Comparison of ENCODE assay signal across 8 cellular contexts in genomic region chr6:26311012-26311384, GRCh38. TPM values are rescaled to one million over a fixed set of nuclear protein-coding genes. Genes with fewer than 3 reads are reported as not detected.
DNase-seq lines count a peak whose midpoint lies in the region; ATAC-seq and TF ChIP-seq lines count a peak whose summit lies in the region.

No MANE protein-coding gene starts in this region.

- H4K20me1 ChIP-seq in HCT116 (ENCODE audit: insufficient read depth): no peaks in the 10 kb centered on the region
- no peaks in the 10 kb centered on the region for H4K20me1 ChIP-seq in SU-DHL-6 (ENCODE audit: low read depth, low read length)
- peaks cover 3% of the 10 kb centered on the region for H4K20me1 ChIP-seq in neural progenitor cell (ENCODE audit: low read depth)

- H3K4me3 ChIP-seq in ACC112 (ENCODE audit: low read depth, low read length) (peak overlapping the region; percentile 77), HCT116 (replicated peaks in 1 of 2; ENCODE audit: low read depth in 1 of 2, low read length in 2 of 2) (peak overlapping the region in 1 of 2 experiments; percentile 41; a peak in 1 of 4 replicates), SU-DHL-6 (ENCODE audit: insufficient read depth, low read length, poor library complexity, severe bottlenecking) (no peak overlapping the region), neural progenitor cell (peak overlapping the region; percentile 91)

- BruUV-seq in HCT116 (replicated peaks; lab: Mats Ljungman, UMichigan): no TSS peak

- H3K36me3 ChIP-seq in ACC112 (ENCODE audit: insufficient read depth, low read length) (no peaks in the 10 kb centered on the region), HCT116 (ENCODE audit: control insufficient read depth in 1 of 2, insufficient read depth in 2 of 2, low read length in 2 of 2) (no peaks in the 10 kb centered on the region), SU-DHL-6 (ENCODE audit: low read length) (no peaks in the 10 kb centered on the region), neural progenitor cell (no peaks in the 10 kb centered on the region)

- H3K27me3 ChIP-seq in ACC112 (ENCODE audit: insufficient read depth, low read length) (no peaks in the 10 kb centered on the region), HCT116 (ENCODE audit: insufficient read depth, low read length) (no peaks in the 10 kb centered on the region), SU-DHL-6 (ENCODE audit: low read length) (no peaks in the 10 kb centered on the region), neural progenitor cell (no peaks in the 10 kb centered on the region)

- no peaks in the 10 kb centered on the region for H3K9me3 ChIP-seq in HCT116 (ENCODE audit: control insufficient read depth in 1 of 2, insufficient read depth in 1 of 2, low read depth in 1 of 2, low read length in 2 of 2)
- H3K9me3 ChIP-seq in SU-DHL-6 (ENCODE audit: insufficient read depth, low read length): no peaks in the 10 kb centered on the region
- H3K9me3 ChIP-seq in neural progenitor cell (ENCODE audit: low read depth): no peaks in the 10 kb centered on the region

- H3K9ac ChIP-seq in HCT116 (ENCODE audit: low read length) (no peak overlapping the region), SU-DHL-6 (ENCODE audit: low read length) (no peak overlapping the region), neural progenitor cell (no peak overlapping the region)

- peaks cover 23% of the 10 kb centered on the region for H3K27me3 Mint-ChIP-seq in neural progenitor cell (ENCODE audit: insufficient read depth, low read depth)
- peaks cover 11 to 23% (median 21%) of the 10 kb centered on the region in 3 donors for H3K27me3 Mint-ChIP-seq in CD14-positive monocyte (ENCODE audit: low read depth in 3 of 3)

- H3K9me3 Mint-ChIP-seq in neural progenitor cell (peaks cover 12% of the 10 kb centered on the region), CD14-positive monocyte (peaks cover 0 to 4% (median 0%) of the 10 kb centered on the region in 7 donors)

- DNase-seq in HCT116 (ENCODE audit: low read depth, low spot score) (no peak), dermis blood vessel endothelial cell (peak; percentile 56), neural progenitor cell (ENCODE audit: low spot score) (peak; percentile 45), CD14-positive monocyte (ENCODE audit: low spot score) (no peak)

- no peak for TF ChIP-seq CTCF in HCT116 (IDR thresholded peaks at IDR 0.05 in 2 of 3, conservative IDR thresholded peaks at IDR 0.05 in 1 of 3; ENCODE audit: borderline replicate concordance in 1 of 3, insufficient read depth in 1 of 3, low read depth in 2 of 3, low read length in 2 of 3)
- no peak for TF ChIP-seq CTCF in SU-DHL-6 (IDR thresholded peaks at IDR 0.05; ENCODE audit: insufficient read depth, low read length, poor library complexity, severe bottlenecking)
- no peak for TF ChIP-seq CTCF in neural progenitor cell (IDR thresholded peaks at IDR 0.05)
- TF ChIP-seq CTCF in CD14-positive monocyte (IDR thresholded peaks at IDR 0.05): no peak

- ATAC-seq in HCT116: peak; percentile 31
- ATAC-seq in GM19395 (IDR thresholded peaks at IDR 0.05; ENCODE audit: unreplicated experiment): no peak
- ATAC-seq in GM19324 (IDR thresholded peaks at IDR 0.05; ENCODE audit: low FRiP score, unreplicated experiment): no peak

- H3K27ac Mint-ChIP-seq in neural progenitor cell (peak overlapping the region; percentile 0), CD14-positive monocyte (no peak overlapping the region)

- H3K36me3 Mint-ChIP-seq in neural progenitor cell (no peaks in the 10 kb centered on the region), CD14-positive monocyte (peaks cover 0 to 2% of the 10 kb centered on the region in 2 donors)

- H3K4me2 ChIP-seq in HCT116 (ENCODE audit: low read length): peak overlapping the region; percentile 62
- peak overlapping the region; percentile 55 for H3K4me2 ChIP-seq in SU-DHL-6 (ENCODE audit: low read depth, low read length, poor library complexity, severe bottlenecking)
- peak overlapping the region; percentile 79 for H3K4me2 ChIP-seq in neural progenitor cell

- intact Hi-C loops in HCT116 (cut with micrococcal nuclease): loop anchor here (2.0 to 10.0 kb wide), 8 partner anchors 16 to 1584 kb away; partner anchors contain the start of gene HMGN4
- intact Hi-C loops in CD14-positive monocyte (cut with micrococcal nuclease): no loop called here

- POLR2A ChIA-PET in HCT116 (lab: Charles Lee): interaction anchor here (1.0 kb wide), 1 partner anchor 111 kb away, joined by 3 read pairs; a partner anchor contains a TSS

- H3K79me2 ChIP-seq in ACC112 (ENCODE audit: control insufficient read depth, insufficient read depth, low read length, unreplicated experiment) (no peaks in the 10 kb centered on the region), HCT116 (ENCODE audit: insufficient read depth, low read length) (no peaks in the 10 kb centered on the region), SU-DHL-6 (ENCODE audit: insufficient read depth, low read length) (no peaks in the 10 kb centered on the region), neural progenitor cell (ENCODE audit: low read depth) (no peaks in the 10 kb centered on the region)

- H3K4me3 Mint-ChIP-seq in neural progenitor cell: peak overlapping the region; percentile 94
- H3K4me3 Mint-ChIP-seq in CD14-positive monocyte: peak overlapping the region in 1 of 2 donors; percentile 55

- peaks cover 35% of the 10 kb centered on the region for H3F3A ChIP-seq in SU-DHL-6 (ENCODE audit: insufficient read depth)
- peaks cover 31% of the 10 kb centered on the region for H3F3A ChIP-seq in neural progenitor cell (ENCODE audit: low read depth)

- H3K4me1 Mint-ChIP-seq in neural progenitor cell: peaks cover 17% of the 10 kb centered on the region
- H3K4me1 Mint-ChIP-seq in CD14-positive monocyte: peaks cover 30% of the 10 kb centered on the region

- peak overlapping the region; percentile 54; the same call in 1 of the 2 replicates for H3K27ac ChIP-seq in ACC112 (ENCODE audit: low read depth, low read length)
- no peak overlapping the region; the same call in 1 of the 2 replicates for H3K27ac ChIP-seq in HCT116 (ENCODE audit: low read depth, low read length)
- no peak overlapping the region for H3K27ac ChIP-seq in SU-DHL-6 (ENCODE audit: low read depth, low read length)
- H3K27ac ChIP-seq in neural progenitor cell: no peak overlapping the region

- H3K9me2 ChIP-seq in HCT116 (ENCODE audit: insufficient read depth): no peaks in the 10 kb centered on the region
- no peaks in the 10 kb centered on the region for H3K9me2 ChIP-seq in SU-DHL-6 (replicated peaks; ENCODE audit: insufficient read depth, low read length)

- TF ChIP-seq RAD21 in HCT116 (IDR thresholded peaks at IDR 0.05; ENCODE audit: low read depth): no peak

- H3K4me1 ChIP-seq in ACC112 (ENCODE audit: control insufficient read depth, insufficient read depth, low read length, unreplicated experiment) (peaks cover 17% of the 10 kb centered on the region), HCT116 (ENCODE audit: control insufficient read depth in 1 of 2, insufficient read depth in 2 of 2, low read length in 2 of 2) (peaks cover 22 to 62% of the 10 kb centered on the region in 2 experiments), neural progenitor cell (no peaks in the 10 kb centered on the region)

- H2AFZ ChIP-seq in ACC112 (ENCODE audit: low read length, unreplicated experiment): no peak overlapping the region
- no peak overlapping the region for H2AFZ ChIP-seq in HCT116 (ENCODE audit: low read depth, low read length, poor library complexity, severe bottlenecking)
- H2AFZ ChIP-seq in SU-DHL-6 (ENCODE audit: low read depth, low read length, severe bottlenecking): no peak overlapping the region
- H2AFZ ChIP-seq in neural progenitor cell (replicated peaks): no peak overlapping the region

- no peak for TF ChIP-seq POLR2A in HCT116 (IDR thresholded peaks at IDR 0.05; ENCODE audit: borderline replicate concordance, extremely low read depth, insufficient read depth, insufficient read length)

- RAD21 ChIA-PET in HCT116 (lab: Charles Lee; ENCODE audit: low non-redundant PET in 1 of 2, low total read pairs in 2 of 2, uncharacterized antibody in 2 of 2, unreplicated experiment in 2 of 2): no interaction called here

- CTCF ChIA-PET in HCT116 (lab: Charles Lee): interaction anchor here (2.6 kb wide), 1 partner anchor 11 kb away, joined by 9 read pairs; no protein-coding TSS in a partner anchor

TF ChIP-seq in HCT116, 20 proteins besides CTCF, POLR2A, EP300 and RAD21:
- peak; percentile 75; the same call in 1 of the 2 replicates for TF ChIP-seq ATF3 (IDR thresholded peaks at IDR 0.05)
- no peak for TF ChIP-seq SIN3A (IDR thresholded peaks at IDR 0.05; ENCODE audit: low read depth)

RNA-seq across cellular contexts. Expression of gene BTN3A2, which starts 54.0 kb away (rescaled TPM):
- total RNA-seq in HCT116 (2021; ENCODE audit: unreplicated experiment) (14.1 TPM), dermis blood vessel endothelial cell (28.8 and 44.4 TPM in 2 replicates), neural progenitor cell (ENCODE audit: low replicate concordance) (3.2 and 5.9 TPM in 2 replicates)
- 10.8 and 12.9 TPM in 2 replicates for polyA plus RNA-seq in HCT116 (2012)
- 10 to 100 TPM; 30.7 to 37.8 TPM for polyA plus RNA-seq in CD14-positive monocyte

Comparison
In these comparisons a context has a peak if more than half of its experiments do, and no peak if none do; other contexts are left out.
1. DNase-seq: peak in dermis blood vessel endothelial cell (single experiment) and neural progenitor cell (single experiment); none in HCT116 (single experiment) and CD14-positive monocyte (single experiment).
2. Peak in every context shown above with its lines, with median percentiles within 50 percentile points of each other: H3K4me2 ChIP-seq.